In the genomic region with DNA sequence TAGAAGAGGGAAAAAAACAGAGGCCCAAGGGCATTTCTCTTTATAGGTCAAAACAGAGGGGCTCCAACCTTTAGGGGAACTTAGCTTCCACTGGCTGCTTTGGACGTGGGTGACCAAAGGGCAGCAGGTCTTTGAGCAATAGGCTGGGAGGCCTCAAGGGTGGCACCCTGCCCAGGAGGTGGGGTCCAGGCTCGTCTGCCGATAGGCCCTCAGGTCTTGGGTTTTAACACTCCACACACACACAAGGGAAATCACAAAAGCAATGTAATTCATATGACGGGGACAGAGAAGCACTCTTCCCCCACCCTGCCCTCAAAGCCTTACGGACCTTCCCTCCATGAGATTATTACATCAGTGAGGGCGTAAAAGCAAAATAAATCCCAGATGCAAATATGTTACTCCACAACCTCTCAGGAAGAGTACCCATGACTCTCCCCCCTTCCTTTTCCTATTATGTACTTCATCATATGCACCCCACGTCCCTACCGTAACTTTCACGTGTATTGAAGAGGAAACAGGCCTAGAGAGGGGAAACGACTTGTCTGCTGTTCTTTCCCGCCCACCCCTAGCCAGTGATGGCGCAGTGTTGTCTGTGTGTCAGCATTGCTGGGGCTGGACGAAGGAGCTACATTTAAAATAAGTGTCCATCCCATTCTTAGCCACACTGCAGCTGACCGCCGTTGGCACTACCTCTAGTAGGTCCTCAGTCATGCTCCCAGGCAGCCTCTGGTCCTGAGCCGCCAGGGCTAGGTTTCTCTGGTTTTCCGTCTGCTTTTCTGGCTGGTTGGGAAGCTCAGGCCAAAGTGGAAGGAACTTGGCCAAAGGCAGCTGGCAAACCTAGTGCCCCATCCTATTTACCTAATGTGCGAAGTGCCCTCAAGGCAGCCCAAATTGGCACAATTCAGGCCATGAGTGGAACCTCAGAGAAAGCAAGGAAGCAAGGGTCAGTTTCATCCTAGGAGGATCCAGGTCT, we compare ENCODE assay signal across 1 cellular context.
TF ChIP-seq lines count a peak whose summit lies in the region.

No MANE protein-coding gene starts in this region.

TF ChIP-seq in WTC11, 78 proteins besides CTCF, POLR2A, EP300 and RAD21:
- TF ChIP-seq, protein P1, sequence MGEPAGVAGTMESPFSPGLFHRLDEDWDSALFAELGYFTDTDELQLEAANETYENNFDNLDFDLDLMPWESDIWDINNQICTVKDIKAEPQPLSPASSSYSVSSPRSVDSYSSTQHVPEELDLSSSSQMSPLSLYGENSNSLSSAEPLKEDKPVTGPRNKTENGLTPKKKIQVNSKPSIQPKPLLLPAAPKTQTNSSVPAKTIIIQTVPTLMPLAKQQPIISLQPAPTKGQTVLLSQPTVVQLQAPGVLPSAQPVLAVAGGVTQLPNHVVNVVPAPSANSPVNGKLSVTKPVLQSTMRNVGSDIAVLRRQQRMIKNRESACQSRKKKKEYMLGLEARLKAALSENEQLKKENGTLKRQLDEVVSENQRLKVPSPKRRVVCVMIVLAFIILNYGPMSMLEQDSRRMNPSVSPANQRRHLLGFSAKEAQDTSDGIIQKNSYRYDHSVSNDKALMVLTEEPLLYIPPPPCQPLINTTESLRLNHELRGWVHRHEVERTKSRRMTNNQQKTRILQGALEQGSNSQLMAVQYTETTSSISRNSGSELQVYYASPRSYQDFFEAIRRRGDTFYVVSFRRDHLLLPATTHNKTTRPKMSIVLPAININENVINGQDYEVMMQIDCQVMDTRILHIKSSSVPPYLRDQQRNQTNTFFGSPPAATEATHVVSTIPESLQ (CRISPR knock-in tag; IDR thresholded peaks at IDR 0.05), result no peak
- TF ChIP-seq, protein P2, sequence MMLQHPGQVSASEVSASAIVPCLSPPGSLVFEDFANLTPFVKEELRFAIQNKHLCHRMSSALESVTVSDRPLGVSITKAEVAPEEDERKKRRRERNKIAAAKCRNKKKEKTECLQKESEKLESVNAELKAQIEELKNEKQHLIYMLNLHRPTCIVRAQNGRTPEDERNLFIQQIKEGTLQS (CRISPR knock-in tag; conservative IDR thresholded peaks at IDR 0.05), result no peak
- TF ChIP-seq, protein P3, sequence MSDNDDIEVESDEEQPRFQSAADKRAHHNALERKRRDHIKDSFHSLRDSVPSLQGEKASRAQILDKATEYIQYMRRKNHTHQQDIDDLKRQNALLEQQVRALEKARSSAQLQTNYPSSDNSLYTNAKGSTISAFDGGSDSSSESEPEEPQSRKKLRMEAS (CRISPR knock-in tag; IDR thresholded peaks at IDR 0.05), result no peak
- TF ChIP-seq MXD4 (CRISPR knock-in tag; IDR thresholded peaks at IDR 0.05; ENCODE audit: borderline replicate concordance) (no peak), HMGA2 (CRISPR knock-in tag; IDR thresholded peaks at IDR 0.05) (no peak), ZNF317 (CRISPR knock-in tag; IDR thresholded peaks at IDR 0.05; ENCODE audit: borderline replicate concordance, low read depth) (no peak), IRF2 (CRISPR knock-in tag; IDR thresholded peaks at IDR 0.05; ENCODE audit: borderline replicate concordance, low read depth) (no peak), ZNF232 (CRISPR knock-in tag; IDR thresholded peaks at IDR 0.05) (no peak), ZBTB21 (CRISPR knock-in tag; IDR thresholded peaks at IDR 0.05; ENCODE audit: borderline replicate concordance) (no peak), GRHL2 (CRISPR knock-in tag; IDR thresholded peaks at IDR 0.05; ENCODE audit: insufficient replicate concordance, severe bottlenecking) (no peak)
- TF ChIP-seq, protein P4, sequence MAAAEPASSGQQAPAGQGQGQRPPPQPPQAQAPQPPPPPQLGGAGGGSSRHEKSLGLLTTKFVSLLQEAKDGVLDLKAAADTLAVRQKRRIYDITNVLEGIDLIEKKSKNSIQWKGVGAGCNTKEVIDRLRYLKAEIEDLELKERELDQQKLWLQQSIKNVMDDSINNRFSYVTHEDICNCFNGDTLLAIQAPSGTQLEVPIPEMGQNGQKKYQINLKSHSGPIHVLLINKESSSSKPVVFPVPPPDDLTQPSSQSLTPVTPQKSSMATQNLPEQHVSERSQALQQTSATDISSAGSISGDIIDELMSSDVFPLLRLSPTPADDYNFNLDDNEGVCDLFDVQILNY (CRISPR knock-in tag; IDR thresholded peaks at IDR 0.05), result no peak
- TF ChIP-seq, protein P5, sequence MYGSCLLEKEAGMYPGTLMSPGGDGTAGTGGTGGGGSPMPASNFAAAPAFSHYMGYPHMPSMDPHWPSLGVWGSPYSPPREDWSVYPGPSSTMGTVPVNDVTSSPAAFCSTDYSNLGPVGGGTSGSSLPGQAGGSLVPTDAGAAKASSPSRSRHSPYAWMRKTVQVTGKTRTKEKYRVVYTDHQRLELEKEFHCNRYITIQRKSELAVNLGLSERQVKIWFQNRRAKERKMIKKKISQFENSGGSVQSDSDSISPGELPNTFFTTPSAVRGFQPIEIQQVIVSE (CRISPR knock-in tag; IDR thresholded peaks at IDR 0.05; ENCODE audit: borderline replicate concordance), result no peak
